In the genomic region with DNA sequence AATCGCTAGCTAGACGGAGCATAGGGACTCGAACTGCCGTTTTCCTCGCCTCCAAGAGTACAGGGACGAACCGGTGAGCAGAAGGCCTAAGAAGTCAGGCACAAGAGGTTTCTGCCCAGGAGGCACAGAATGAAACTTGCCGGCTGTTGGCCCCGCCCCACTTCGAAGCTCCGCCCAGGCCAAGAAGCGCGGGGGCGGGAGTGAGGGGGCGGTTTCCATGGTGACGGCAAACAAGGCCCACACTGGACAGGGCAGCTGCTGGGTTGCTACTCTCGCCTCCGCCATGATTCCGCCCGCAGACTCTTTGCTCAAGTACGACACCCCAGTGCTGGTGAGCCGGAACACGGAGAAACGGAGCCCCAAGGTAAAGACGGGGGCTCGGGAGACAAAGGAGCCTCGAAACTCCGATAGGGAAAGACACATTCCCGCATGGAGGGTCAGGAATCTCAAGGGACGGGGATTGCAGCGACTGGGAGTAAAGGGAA, we compare ENCODE assay signal across 8 cellular contexts. TPM values are rescaled to one million over a fixed set of nuclear protein-coding genes. Genes with fewer than 3 reads are reported as not detected.
DNase-seq lines count a peak whose midpoint lies in the region; ATAC-seq and TF ChIP-seq lines count a peak whose summit lies in the region.

Gene DNALI1, plus strand, starts transcription at position 229 of the 485 bp plus-strand sequence. Its CDS starts 55 bp downstream, at position 284.

- H3K9me3 Mint-ChIP-seq in activated naive CD8-positive, alpha-beta T cell treated with anti-CD3 and anti-CD28 coated beads for 36 hours: peaks cover 1% of the 10 kb centered on the region
- no peaks in the 10 kb centered on the region for H3K9me3 Mint-ChIP-seq in neural crest cell

- H3K27ac Mint-ChIP-seq in activated naive CD8-positive, alpha-beta T cell treated with anti-CD3 and anti-CD28 coated beads for 36 hours: no peak within 1 kb of the TSS
- H3K27ac Mint-ChIP-seq in neural crest cell (ENCODE audit: unreplicated experiment): peak within 1 kb of the TSS; percentile 99

- peaks cover 7% of the 10 kb centered on the region for H3K36me3 Mint-ChIP-seq in activated naive CD8-positive, alpha-beta T cell treated with anti-CD3 and anti-CD28 coated beads for 36 hours
- peaks cover 10% of the 10 kb centered on the region for H3K36me3 Mint-ChIP-seq in neural crest cell (ENCODE audit: low read depth)

- H3K27me3 Mint-ChIP-seq in activated naive CD8-positive, alpha-beta T cell treated with anti-CD3 and anti-CD28 coated beads for 36 hours: peaks cover 5% of the 10 kb centered on the region
- no peaks in the 10 kb centered on the region for H3K27me3 Mint-ChIP-seq in neural crest cell (ENCODE audit: low read depth)

- H3K4me1 Mint-ChIP-seq in activated naive CD8-positive, alpha-beta T cell treated with anti-CD3 and anti-CD28 coated beads for 36 hours: peaks cover 17% of the 10 kb centered on the region
- peaks cover 44% of the 10 kb centered on the region for H3K4me1 Mint-ChIP-seq in neural crest cell

- no peak for ATAC-seq in GM18498 (IDR thresholded peaks at IDR 0.05; ENCODE audit: unreplicated experiment)
- ATAC-seq in GM18502 (IDR thresholded peaks at IDR 0.05; ENCODE audit: poor library complexity, unreplicated experiment): no peak

- no peak within 1 kb of the TSS for H3K4me3 Mint-ChIP-seq in activated naive CD8-positive, alpha-beta T cell treated with anti-CD3 and anti-CD28 coated beads for 36 hours
- peak within 1 kb of the TSS; percentile 97 for H3K4me3 Mint-ChIP-seq in neural crest cell

- TF ChIP-seq CTCF in neural crest cell (conservative IDR thresholded peaks at IDR 0.05): no peak

- DNase-seq in GM03348 (ENCODE audit: low spot score) (peak; percentile 30), NCI-H187 treated with DMSO at 0.1 percent for 48 hours (lab: John Stamatoyannopoulos, UW) (peak; percentile 13), glomerular visceral epithelial cell (ENCODE audit: extremely low spot score) (peak; percentile 44), neural crest cell (ENCODE audit: low read depth, low spot score) (peak; percentile 96), GM19240 (ENCODE audit: insufficient read length, low spot score) (no peak)
- DNase-seq in activated naive CD8-positive, alpha-beta T cell treated with anti-CD3 and anti-CD28 coated beads for 36 hours: peak; percentile 39

RNA-seq across cellular contexts. Expression of gene DNALI1, which starts in this region (rescaled TPM):
- total RNA-seq in activated naive CD8-positive, alpha-beta T cell treated with anti-CD3 and anti-CD28 coated beads for 36 hours: not detected
- total RNA-seq in neural crest cell: 28.6 and 30.6 TPM in 2 replicates

Comparison
In these comparisons a context has a peak if more than half of its experiments do, and no peak if none do; other contexts are left out.
1. RNA of gene DNALI1 (total RNA-seq): 28.6 to 30.6 TPM in neural crest cell; not detected in activated naive CD8-positive, alpha-beta T cell treated with anti-CD3 and anti-CD28 coated beads for 36 hours; every median in the first group is over 10 times any median in the second.
2. Peak in DNase-seq in activated naive CD8-positive, alpha-beta T cell treated with anti-CD3 and anti-CD28 coated beads for 36 hours; RNA of the gene not detected or under 1 TPM.